9 cellular contexts compared by ENCODE assay signal in genomic region chr14:68522510-68523325, GRCh38.
DNase-seq lines count a peak whose midpoint lies in the region; ATAC-seq and TF ChIP-seq lines count a peak whose summit lies in the region.
"Had no signal": no experiment of that assay in that cellular context is flagged by ENCODE, and none has a peak within 500 bp of the region (broad histone marks: within the 10 kb centered on the region; RNA-seq: fewer than 3 reads in every experiment).

No MANE protein-coding gene starts in this region.

- H3K9ac ChIP-seq in smooth muscle cell (ENCODE audit: low read depth): no peak overlapping the region

- H3K9me3 Mint-ChIP-seq in activated naive CD4-positive, alpha-beta T cell treated with anti-CD3 and anti-CD28 coated beads, Interleukin-2, amount 10 ng/mL, durations not matched to agents 7 days and 5 days: no peaks in the 10 kb centered on the region
- H3K9me3 Mint-ChIP-seq in CD8-positive, alpha-beta memory T cell: no peaks in the 10 kb centered on the region

- H3K9me3 ChIP-seq in HEK293 (ENCODE audit: control insufficient read depth, insufficient read depth, low read depth, low read length): no peaks in the 10 kb centered on the region
- no peaks in the 10 kb centered on the region for H3K9me3 ChIP-seq in breast epithelium
- no peaks in the 10 kb centered on the region for H3K9me3 ChIP-seq in smooth muscle cell (replicated peaks; ENCODE audit: low read depth)
- H3K9me3 ChIP-seq in CD8-positive, alpha-beta memory T cell (ENCODE audit: low read length): no peaks in the 10 kb centered on the region

- TF ChIP-seq POLR2A in breast epithelium (IDR thresholded peaks at IDR 0.05): no peak

- CTCF ChIA-PET in HEK293 (lab: Yijun Ruan, JAX): interaction anchor here (0.5 to 1.3 kb wide), 2 partner anchors 340 to 579 kb away, joined by 4 read pairs; no protein-coding TSS in a partner anchor
- CTCF ChIA-PET in activated naive CD4-positive, alpha-beta T cell treated with anti-CD3 and anti-CD28 coated beads, Interleukin-2, amount 10 ng/mL, durations not matched to agents 7 days and 5 days (lab: Charles Lee): no interaction called here
- CTCF ChIA-PET in CD8-positive, alpha-beta memory T cell (lab: Charles Lee): interaction anchor here (2.8 kb wide), 1 partner anchor 16 kb away, joined by 9 read pairs; no protein-coding TSS in a partner anchor

- DNase-seq in breast epithelium (ENCODE audit: low spot score in 2 of 2): no peak
- peak; percentile 58 for DNase-seq in left lobe of liver (ENCODE audit: low spot score)
- no peak for DNase-seq in smooth muscle cell (lab: John Stamatoyannopoulos, UW; ENCODE audit: unreplicated experiment)
- no peak for DNase-seq in central memory CD4-positive, alpha-beta T cell
- DNase-seq in activated naive CD4-positive, alpha-beta T cell treated with anti-CD3 and anti-CD28 coated beads, Interleukin-2, amount 10 ng/mL, durations not matched to agents 7 days and 5 days: no peak
- DNase-seq in CD8-positive, alpha-beta memory T cell: no peak
- DNase-seq: DND-41 had no signal

- no peaks in the 10 kb centered on the region for H3K79me2 ChIP-seq in smooth muscle cell (ENCODE audit: low read depth)

- no peaks in the 10 kb centered on the region for H3K27me3 ChIP-seq in breast epithelium
- H3K27me3 ChIP-seq in smooth muscle cell (ENCODE audit: low read depth): no peaks in the 10 kb centered on the region
- H3K27me3 ChIP-seq in CD8-positive, alpha-beta memory T cell (ENCODE audit: insufficient read depth, low read length, poor library complexity, severe bottlenecking): no peaks in the 10 kb centered on the region

- H3K4me3 ChIP-seq in HEK293 (ENCODE audit: low read depth, low read length): no peak overlapping the region
- no peak overlapping the region for H3K4me3 ChIP-seq in breast epithelium
- no peak overlapping the region for H3K4me3 ChIP-seq in smooth muscle cell
- H3K4me3 ChIP-seq in CD8-positive, alpha-beta memory T cell (ENCODE audit: low read length): no peak overlapping the region

- peak overlapping the region; percentile 52 for H2AFZ ChIP-seq in smooth muscle cell (ENCODE audit: low read depth)

- no peak overlapping the region for H3K4me3 Mint-ChIP-seq in activated naive CD4-positive, alpha-beta T cell treated with anti-CD3 and anti-CD28 coated beads, Interleukin-2, amount 10 ng/mL, durations not matched to agents 7 days and 5 days
- no peak overlapping the region for H3K4me3 Mint-ChIP-seq in CD8-positive, alpha-beta memory T cell

- no peak overlapping the region for H3K27ac Mint-ChIP-seq in activated naive CD4-positive, alpha-beta T cell treated with anti-CD3 and anti-CD28 coated beads, Interleukin-2, amount 10 ng/mL, durations not matched to agents 7 days and 5 days
- no peak overlapping the region for H3K27ac Mint-ChIP-seq in CD8-positive, alpha-beta memory T cell

- H3K27me3 Mint-ChIP-seq in activated naive CD4-positive, alpha-beta T cell treated with anti-CD3 and anti-CD28 coated beads, Interleukin-2, amount 10 ng/mL, durations not matched to agents 7 days and 5 days: peaks cover 8% of the 10 kb centered on the region
- peaks cover 0 to 4% of the 10 kb centered on the region in 2 donors for H3K27me3 Mint-ChIP-seq in CD8-positive, alpha-beta memory T cell

- H3K4me2 ChIP-seq in smooth muscle cell: peak overlapping the region; percentile 47

- WGBS in smooth muscle cell (ENCODE audit: low lambda C conversion rate): 32% methylated on average over 5 of the region's 5 CpGs

- POLR2A ChIA-PET in HEK293 (lab: Yijun Ruan, JAX): no interaction called here
- POLR2A ChIA-PET in CD8-positive, alpha-beta memory T cell (lab: Charles Lee): no interaction called here

- H3K36me3 ChIP-seq in HEK293 (ENCODE audit: control insufficient read depth in 2 of 2, insufficient read depth in 1 of 2, low read length in 2 of 2) (no peaks in the 10 kb centered on the region), breast epithelium (no peaks in the 10 kb centered on the region), smooth muscle cell (ENCODE audit: low read depth) (peaks cover 5% of the 10 kb centered on the region)
- H3K36me3 ChIP-seq in CD8-positive, alpha-beta memory T cell (ENCODE audit: insufficient read depth, low read length): no peaks in the 10 kb centered on the region

- H3K4me1 ChIP-seq in HEK293 (ENCODE audit: control insufficient read depth, insufficient read depth, low read length) (no peaks in the 10 kb centered on the region), breast epithelium (peaks cover 0 to 16% of the 10 kb centered on the region in 2 donors), smooth muscle cell (ENCODE audit: low read depth) (peaks cover 56% of the 10 kb centered on the region)
- peaks cover 6% of the 10 kb centered on the region for H3K4me1 ChIP-seq in CD8-positive, alpha-beta memory T cell (ENCODE audit: insufficient read depth, low read length)

- ATAC-seq in left lobe of liver (peak; percentile 42), HG02870 (IDR thresholded peaks at IDR 0.05; ENCODE audit: unreplicated experiment) (no peak)

- TF ChIP-seq CTCF in HEK293 (tag by site-specific recombination; IDR thresholded peaks at IDR 0.05): no peak
- no peak for TF ChIP-seq CTCF in breast epithelium (IDR thresholded peaks at IDR 0.05)
- peak; percentile 6 for TF ChIP-seq CTCF in smooth muscle cell (IDR thresholded peaks at IDR 0.05; ENCODE audit: borderline replicate concordance, insufficient read depth, poor library complexity, severe bottlenecking)

- H3K27ac ChIP-seq in HEK293 (ENCODE audit: extremely low read depth, low read depth, low read length) (no peak overlapping the region), breast epithelium (peak overlapping the region; percentile 80 to 87), smooth muscle cell (ENCODE audit: low read depth) (peak overlapping the region; percentile 91)
- no peak overlapping the region for H3K27ac ChIP-seq in CD8-positive, alpha-beta memory T cell (ENCODE audit: low read depth, low read length)

- intact Hi-C loops in breast epithelium (cut with DNase I; ENCODE audit: low total_unique reads): no loop called here

- H4K20me1 ChIP-seq in smooth muscle cell (ENCODE audit: low read depth): no peaks in the 10 kb centered on the region

- peaks cover 3% of the 10 kb centered on the region for H3K4me1 Mint-ChIP-seq in activated naive CD4-positive, alpha-beta T cell treated with anti-CD3 and anti-CD28 coated beads, Interleukin-2, amount 10 ng/mL, durations not matched to agents 7 days and 5 days
- peaks cover 7 to 10% (median 8%) of the 10 kb centered on the region in 3 donors for H3K4me1 Mint-ChIP-seq in CD8-positive, alpha-beta memory T cell

- peaks cover 10% of the 10 kb centered on the region for H3F3A ChIP-seq in smooth muscle cell (ENCODE audit: low read depth)

- no peaks in the 10 kb centered on the region for H3K36me3 Mint-ChIP-seq in activated naive CD4-positive, alpha-beta T cell treated with anti-CD3 and anti-CD28 coated beads, Interleukin-2, amount 10 ng/mL, durations not matched to agents 7 days and 5 days
- H3K36me3 Mint-ChIP-seq in CD8-positive, alpha-beta memory T cell: peaks cover 0 to 14% (median 4%) of the 10 kb centered on the region in 3 donors

TF ChIP-seq in HEK293, 187 proteins besides CTCF, POLR2A, EP300 and RAD21:
- TF ChIP-seq ZNF433 (tag by site-specific recombination; IDR thresholded peaks at IDR 0.05; ENCODE audit: low read depth): no peak
- 0 out of 2 replicates have a peak, but pooled peaks have one; percentile 32 for TF ChIP-seq FEZF1 (tag by site-specific recombination; IDR thresholded peaks at IDR 0.05)

Comparison
In these comparisons a context has a peak if more than half of its experiments do, and no peak if none do; other contexts are left out.
1. H3K27ac ChIP-seq: peak in breast epithelium (2 of 2) and smooth muscle cell (single experiment); none in HEK293 (single experiment) and CD8-positive, alpha-beta memory T cell (single experiment).